In the genomic region with DNA sequence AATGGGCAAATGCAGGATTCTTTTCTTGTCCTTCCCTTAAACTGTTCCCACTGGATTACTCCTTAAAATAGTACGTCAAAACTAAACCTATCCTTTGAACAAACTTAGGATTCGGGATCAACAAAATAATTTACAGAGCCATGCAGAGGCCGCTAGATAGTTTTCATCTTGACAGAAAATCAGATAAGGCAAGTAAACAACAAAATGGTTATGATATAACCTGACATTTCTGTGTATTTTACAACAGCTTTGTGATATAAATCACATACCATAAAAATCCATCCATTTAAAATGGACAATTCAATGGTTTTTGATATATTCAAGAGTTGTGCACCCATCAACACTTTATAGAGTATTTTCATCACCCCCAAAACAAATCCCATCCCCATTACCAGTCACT, we compare ENCODE assay signal across 24 cellular contexts. TPM values are rescaled to one million over a fixed set of nuclear protein-coding genes. Genes with fewer than 3 reads are reported as not detected.
DNase-seq lines count a peak whose midpoint lies in the region; ATAC-seq, FAIRE-seq and TF ChIP-seq lines count a peak whose summit lies in the region.
"Had no signal": no experiment of that assay in that cellular context is flagged by ENCODE, and none has a peak within 500 bp of the region (broad histone marks: within the 10 kb centered on the region; RNA-seq: fewer than 3 reads in every experiment).

No MANE protein-coding gene starts in this region.

- 0 out of 2 replicates have a peak overlapping the region, but pooled peaks have one; percentile 10 for H3K4me2 ChIP-seq in GM12878 (ENCODE audit: control insufficient read depth, insufficient read depth)
- H3K4me2 ChIP-seq: SK-N-SH had no signal

- H3K9me3 Mint-ChIP-seq in activated T-cell treated with anti-CD3 and anti-CD28 coated beads, Interleukin-2, amount 50 U/mL, for 24 hours = no peaks in the 10 kb centered on the region
- no peaks in the 10 kb centered on the region for H3K9me3 Mint-ChIP-seq in activated T-cell treated with anti-CD3 and anti-CD28 coated beads, Interleukin-2, amount 50 U/mL, for 4 hours
- no peaks in the 10 kb centered on the region for H3K9me3 Mint-ChIP-seq in naive B cell
- H3K9me3 Mint-ChIP-seq in endodermal cell = no peaks in the 10 kb centered on the region
- H3K9me3 Mint-ChIP-seq: CD8-positive, alpha-beta memory T cell; IgD-negative memory B cell had no signal

- intact Hi-C loops in GM12878 (cut with micrococcal nuclease; ENCODE audit: unreplicated experiment) = no loop called here

- no peak for ATAC-seq in activated T-cell treated with anti-CD3 and anti-CD28 coated beads, Interleukin-2, amount 50 U/mL, for 4 hours
- no peak for ATAC-seq in GM12878
- ATAC-seq in naive B cell (ENCODE audit: low read depth in 2 of 2) = no peak
- ATAC-seq: PC-3 had no signal

- TF ChIP-seq CTCF in HEK293 (tag by site-specific recombination; IDR thresholded peaks at IDR 0.05) (no peak), GM12878 (IDR thresholded peaks at IDR 0.05 in 2 of 3, conservative IDR thresholded peaks at IDR 0.05 in 1 of 3; ENCODE audit: control insufficient read depth in 2 of 3, extremely low read depth in 1 of 3, insufficient read depth in 1 of 3, low read depth in 3 of 3, low read length in 3 of 3) (no peak), endodermal cell (conservative IDR thresholded peaks at IDR 0.05) (no peak)

- SMC1A ChIA-PET in GM12878 (lab: Charles Lee; ENCODE audit: uncharacterized antibody, unreplicated experiment) = no interaction called here

- POLR2A ChIA-PET in HEK293 (lab: Yijun Ruan, JAX) = no interaction called here
- POLR2A ChIA-PET in GM12878 (lab: Charles Lee) = no interaction called here

- H3K4me3 ChIP-seq in HEK293 (ENCODE audit: low read depth, low read length) (no peak overlapping the region), GM12878 (no peak overlapping the region), endodermal cell (ENCODE audit: low read length) (no peak overlapping the region)

- H2AFZ ChIP-seq in GM12878 (ENCODE audit: control insufficient read depth, low read depth, low read length) = no peak overlapping the region

- H3K9me3 ChIP-seq in HEK293 (ENCODE audit: control insufficient read depth, insufficient read depth, low read depth, low read length) (no peaks in the 10 kb centered on the region), GM12878 (replicated peaks; ENCODE audit: control insufficient read depth, insufficient read depth, low read length) (no peaks in the 10 kb centered on the region; the same call in 2 of the 3 replicates), endodermal cell (ENCODE audit: control insufficient read depth, low read length) (no peaks in the 10 kb centered on the region)
- H3K9me3 ChIP-seq: SK-N-SH had no signal

- DNase-seq in activated T-cell treated with anti-CD3 and anti-CD28 coated beads, Interleukin-2, amount 50 U/mL, for 24 hours = no peak
- DNase-seq in activated T-cell treated with anti-CD3 and anti-CD28 coated beads, Interleukin-2, amount 50 U/mL, for 4 hours = no peak
- DNase-seq in GM12878 (ENCODE audit: low read depth, low spot score) = no peak
- DNase-seq in naive B cell = no peak
- no peak for DNase-seq in NCI-H526 treated with DMSO at 0.1 percent for 48 hours (lab: John Stamatoyannopoulos, UW)
- DNase-seq in endodermal cell = no peak
- no peak for DNase-seq in HuH-7.5 (ENCODE audit: low spot score)
- DNase-seq: 8988T; AML-193; C1 segment of cervical spinal cord; CD8-positive, alpha-beta memory T cell; GDM1; HCEC 1CT; Karpas-422; NCI-H1417; NCI-H187; NCI-H446; NCI-H526; PC-3; SIG-M5; SK-N-SH had no signal

- no peaks in the 10 kb centered on the region for H4K20me1 ChIP-seq in GM12878 (ENCODE audit: control insufficient read depth, insufficient read depth)

- H3K27me3 ChIP-seq in GM12878 (replicated peaks in 1 of 2; ENCODE audit: control insufficient read depth in 2 of 2, insufficient read depth in 2 of 2, low read length in 1 of 2) (no peaks in the 10 kb centered on the region), endodermal cell (ENCODE audit: control insufficient read depth, insufficient read depth, low read length, poor library complexity, severe bottlenecking) (peaks cover 16% of the 10 kb centered on the region)

- RAD21 ChIA-PET in GM12878 (lab: Charles Lee; ENCODE audit: unreplicated experiment) = no interaction called here

- peak overlapping the region; percentile 38 for H3K27ac Mint-ChIP-seq in activated T-cell treated with anti-CD3 and anti-CD28 coated beads, Interleukin-2, amount 50 U/mL, for 24 hours
- peak overlapping the region in 4 of 6 donors; percentile 3 to 55 (median 39) for H3K27ac Mint-ChIP-seq in naive B cell
- H3K27ac Mint-ChIP-seq in endodermal cell = no peak overlapping the region

- H3K27ac ChIP-seq in HEK293 (ENCODE audit: extremely low read depth, low read depth, low read length) (no peak overlapping the region), GM12878 (ENCODE audit: control insufficient read depth, insufficient read depth) (no peak overlapping the region), endodermal cell (ENCODE audit: low read depth, low read length) (no peak overlapping the region)
- H3K27ac ChIP-seq: RWPE1 had no signal

- peaks cover 80% of the 10 kb centered on the region for H3K4me1 Mint-ChIP-seq in activated T-cell treated with anti-CD3 and anti-CD28 coated beads, Interleukin-2, amount 50 U/mL, for 24 hours (ENCODE audit: low read depth)
- H3K4me1 Mint-ChIP-seq in activated T-cell treated with anti-CD3 and anti-CD28 coated beads, Interleukin-2, amount 50 U/mL, for 4 hours (ENCODE audit: low read depth) = peaks cover 83% of the 10 kb centered on the region
- H3K4me1 Mint-ChIP-seq in naive B cell (peaks cover 57 to 94% (median 70%) of the 10 kb centered on the region in 3 donors), endodermal cell (peaks cover 32% of the 10 kb centered on the region)

- H3K9ac ChIP-seq in GM12878 (ENCODE audit: control insufficient read depth, insufficient read depth, low read length) = no peak overlapping the region
- no peak overlapping the region for H3K9ac ChIP-seq in endodermal cell (ENCODE audit: extremely low read depth, low read length, poor library complexity, severe bottlenecking)
- H3K9ac ChIP-seq: SK-N-SH had no signal

- BruUV-seq in GM12878 (replicated peaks; lab: Mats Ljungman, UMichigan) = TSS peak; percentile 8

- H3K4me3 Mint-ChIP-seq in activated T-cell treated with anti-CD3 and anti-CD28 coated beads, Interleukin-2, amount 50 U/mL, for 24 hours = no peak overlapping the region
- H3K4me3 Mint-ChIP-seq in activated T-cell treated with anti-CD3 and anti-CD28 coated beads, Interleukin-2, amount 50 U/mL, for 4 hours = no peak overlapping the region
- peak overlapping the region in 1 of 8 donors; percentile 4 for H3K4me3 Mint-ChIP-seq in naive B cell
- H3K4me3 Mint-ChIP-seq in endodermal cell = no peak overlapping the region

- no peaks in the 10 kb centered on the region for H3K36me3 ChIP-seq in HEK293 (ENCODE audit: control insufficient read depth in 2 of 2, insufficient read depth in 1 of 2, low read length in 2 of 2)
- H3K36me3 ChIP-seq in GM12878 (ENCODE audit: control insufficient read depth in 2 of 2, insufficient read depth in 2 of 2, low read length in 1 of 2) = no peaks in the 10 kb centered on the region
- H3K36me3 ChIP-seq in endodermal cell (ENCODE audit: control insufficient read depth, insufficient read depth, low read length) = no peaks in the 10 kb centered on the region

- no peak for TF ChIP-seq EP300 in GM12878 (IDR thresholded peaks at IDR 0.05; ENCODE audit: borderline replicate concordance in 1 of 2, control insufficient read depth in 1 of 2, low read depth in 2 of 2, low read length in 2 of 2)

- TF ChIP-seq RAD21 in GM12878 (IDR thresholded peaks at IDR 0.05; ENCODE audit: insufficient read depth, low read depth, low read length) = no peak

- CTCF ChIA-PET in HEK293 (lab: Yijun Ruan, JAX) = no interaction called here
- CTCF ChIA-PET in GM12878 (lab: Yijun Ruan, JAX) = no interaction called here

- in situ Hi-C loops in GM12878 (cut with MboI) = no loop called here

- WGBS in GM12878 (ENCODE audit: insufficient coverage, insufficient replicate concordance, low lambda C conversion rate, missing lambda C conversion rate) = 93% methylated on average over 3 of the region's 3 CpGs
- WGBS in endodermal cell (ENCODE audit: insufficient coverage in 1 of 2, insufficient read length in 1 of 2), 2 experiments = 92 to 95% methylated on average over 2 to 3 of the region's 3 CpGs

- FAIRE-seq in GM12878 (lab: Jason Lieb, UNC) = no peak

- peaks cover 36% of the 10 kb centered on the region for H3K36me3 Mint-ChIP-seq in activated T-cell treated with anti-CD3 and anti-CD28 coated beads, Interleukin-2, amount 50 U/mL, for 24 hours (ENCODE audit: low read depth)
- H3K36me3 Mint-ChIP-seq in activated T-cell treated with anti-CD3 and anti-CD28 coated beads, Interleukin-2, amount 50 U/mL, for 4 hours (ENCODE audit: insufficient read depth) = peaks cover 10% of the 10 kb centered on the region
- H3K36me3 Mint-ChIP-seq in naive B cell (no peaks in the 10 kb centered on the region), endodermal cell (ENCODE audit: low read depth) (peaks cover 13% of the 10 kb centered on the region)
- H3K36me3 Mint-ChIP-seq: IgD-negative memory B cell had no signal

- H3K79me2 ChIP-seq in GM12878 (ENCODE audit: control insufficient read depth, insufficient read depth, low read length) = peaks cover 90% of the 10 kb centered on the region

- no peaks in the 10 kb centered on the region for H3K27me3 Mint-ChIP-seq in activated T-cell treated with anti-CD3 and anti-CD28 coated beads, Interleukin-2, amount 50 U/mL, for 24 hours
- H3K27me3 Mint-ChIP-seq in activated T-cell treated with anti-CD3 and anti-CD28 coated beads, Interleukin-2, amount 50 U/mL, for 4 hours (ENCODE audit: low read depth) = no peaks in the 10 kb centered on the region
- H3K27me3 Mint-ChIP-seq in naive B cell (no peaks in the 10 kb centered on the region), endodermal cell (ENCODE audit: insufficient read depth) (peaks cover 15% of the 10 kb centered on the region)
- H3K27me3 Mint-ChIP-seq: CD8-positive, alpha-beta memory T cell; IgD-negative memory B cell had no signal

- no peak for TF ChIP-seq POLR2A in GM12878 (IDR thresholded peaks at IDR 0.05; ENCODE audit: low read depth, low read length)

- H3K4me1 ChIP-seq in HEK293 (ENCODE audit: control insufficient read depth, insufficient read depth, low read length) = peaks cover 21% of the 10 kb centered on the region
- H3K4me1 ChIP-seq in GM12878 (ENCODE audit: control insufficient read depth, insufficient read depth, low read length) = peaks cover 14% of the 10 kb centered on the region
- H3K4me1 ChIP-seq in endodermal cell (ENCODE audit: control insufficient read depth, insufficient read depth, low read length) = peaks cover 9% of the 10 kb centered on the region

RNA-seq across cellular contexts. Expression of a gene that starts 11.2 kb away (rescaled TPM):
- total RNA-seq in activated T-cell treated with anti-CD3 and anti-CD28 coated beads, Interleukin-2, amount 50 U/mL, for 4 hours = 10 to 100 TPM; 56.9 to 60.1 (median 59.7) TPM
- 82.4 and 89.4 TPM in 2 replicates for total RNA-seq in GM12878 (2013; cell fraction: nucleolus; rRNA removed)
- total RNA-seq in GM12878 (2014; rRNA removed) (7.8 and 12.0 TPM in 2 replicates), GM12878 (2014; rRNA removed; fragmentation: Illumina TruSeq; extraction: Trizol) (11.2 and 12.0 TPM in 2 replicates), GM12878 (2021) (44.8 and 49.3 TPM in 2 replicates), endodermal cell (10 to 100 TPM; 61.3 to 67.8 TPM)
- 14.9 TPM for polyA plus RNA-seq in GM12878 (2011; ENCODE audit: low read depth)
- polyA plus RNA-seq in GM12878 (2011; rRNA removed) (14.5 TPM in 2 replicates), GM12878 (2014; fragmentation: Illumina TruSeq; extraction: Trizol) (34.7 and 39.1 TPM in 2 replicates), GM12878 (2014; fragmentation: Nextera tagmentation; extraction: Ambion mirVana) (1 to 10 TPM; 4.3 to 4.6 TPM), GM12878 (2014; rRNA removed) (17.4 and 22.8 TPM in 2 replicates), GM12878 (2016; fragmentation: Nextera tagmentation; extraction: Ambion mirVana) (10 to 100 TPM; 39.7 to 42.3 TPM), naive B cell (ENCODE audit: low read depth in 6 of 6) (10 to 100 TPM; 25.1 to 66.0 (median 34.8) TPM)
- polyA plus RNA-seq in GM12878 (2011; cell fraction: cytosol; rRNA removed) = 10.0 and 15.1 TPM in 2 replicates
- 44.6 and 54.9 TPM in 2 replicates for polyA plus RNA-seq in GM12878 (2011; cell fraction: nucleus; rRNA removed)
- polyA plus RNA-seq in GM12878 (2012) = 19.6 and 23.9 TPM in 2 replicates
- polyA minus RNA-seq in GM12878 (2011; rRNA and poly(A)+ RNA removed) = 24.1 and 27.7 TPM in 2 replicates
- polyA minus RNA-seq in GM12878 (2011; cell fraction: cytosol; rRNA and poly(A)+ RNA removed) = 10.6 and 10.8 TPM in 2 replicates
- 43.5 and 72.9 TPM in 2 replicates for polyA minus RNA-seq in GM12878 (2011; cell fraction: nucleus; rRNA and poly(A)+ RNA removed)
- polyA plus RNA-seq in endodermal cell (2013, experiment 1 of 2) = 50.3 TPM
- 43.0 TPM for polyA plus RNA-seq in endodermal cell (2013, experiment 2 of 2)
